1 cellular context compared by ENCODE assay signal in genomic region chr20:12936524-12936923, GRCh38.
TF ChIP-seq lines count a peak whose summit lies in the region.

No MANE protein-coding gene starts in this region.

TF ChIP-seq in A549, 52 proteins besides CTCF, POLR2A, EP300 and RAD21 (continued from another document):
- TF ChIP-seq E2F6 (IDR thresholded peaks at IDR 0.05; ENCODE audit: borderline replicate concordance, low read depth) (no peak), BHLHE40 (IDR thresholded peaks at IDR 0.05; ENCODE audit: low read depth, low read length) (no peak), GATA3 (IDR thresholded peaks at IDR 0.05; ENCODE audit: borderline replicate concordance) (peak; percentile 37; the same call in 1 of the 2 replicates), JUNB (IDR thresholded peaks at IDR 0.05) (peak; percentile 67; the same call in 1 of the 2 replicates), CHD4 (IDR thresholded peaks at IDR 0.05; ENCODE audit: borderline replicate concordance) (no peak), CBX8 (IDR thresholded peaks at IDR 0.05) (no peak), MAX (IDR thresholded peaks at IDR 0.05) (no peak), ZC3H11A (IDR thresholded peaks at IDR 0.05) (no peak), HDAC2 (IDR thresholded peaks at IDR 0.05) (no peak), ZNF302 (CRISPR knock-in tag; IDR thresholded peaks at IDR 0.05) (no peak)
